In the genomic region with DNA sequence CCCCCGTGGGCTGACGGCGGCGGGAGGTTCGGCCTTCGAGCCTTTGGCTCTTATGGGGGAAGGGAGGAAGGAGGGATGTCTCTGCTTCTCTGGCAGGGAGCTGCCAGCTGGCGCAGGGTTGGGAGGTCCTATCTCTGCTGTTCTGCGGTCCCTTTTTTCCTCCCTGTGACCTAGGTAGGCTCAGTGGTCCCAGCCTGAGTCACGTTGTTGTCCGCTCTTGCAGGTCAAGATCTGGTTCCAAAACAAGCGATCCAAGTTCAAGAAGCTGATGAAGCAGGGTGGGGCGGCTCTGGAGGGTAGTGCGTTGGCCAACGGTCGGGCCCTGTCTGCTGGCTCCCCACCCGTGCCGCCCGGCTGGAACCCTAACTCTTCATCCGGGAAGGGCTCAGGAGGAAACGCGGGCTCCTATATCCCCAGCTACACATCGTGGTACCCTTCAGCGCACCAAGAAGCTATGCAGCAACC, we compare ENCODE assay signal across 1 cellular context.
TF ChIP-seq lines count a peak whose summit lies in the region.

No MANE protein-coding gene starts in this region.

TF ChIP-seq in GM12878, 131 proteins besides CTCF, POLR2A, EP300 and RAD21:
- 0 out of 2 replicates have a peak, but pooled peaks have one; percentile 8 for TF ChIP-seq EZH2 (IDR thresholded peaks at IDR 0.05; ENCODE audit: borderline replicate concordance, control insufficient read depth, low read depth, low read length)
- TF ChIP-seq SUZ12 (IDR thresholded peaks at IDR 0.05; ENCODE audit: unreplicated experiment), result peak; percentile 33
- no peak for TF ChIP-seq ASH2L (IDR thresholded peaks at IDR 0.05; ENCODE audit: borderline replicate concordance, low read depth)
